In the genomic region with DNA sequence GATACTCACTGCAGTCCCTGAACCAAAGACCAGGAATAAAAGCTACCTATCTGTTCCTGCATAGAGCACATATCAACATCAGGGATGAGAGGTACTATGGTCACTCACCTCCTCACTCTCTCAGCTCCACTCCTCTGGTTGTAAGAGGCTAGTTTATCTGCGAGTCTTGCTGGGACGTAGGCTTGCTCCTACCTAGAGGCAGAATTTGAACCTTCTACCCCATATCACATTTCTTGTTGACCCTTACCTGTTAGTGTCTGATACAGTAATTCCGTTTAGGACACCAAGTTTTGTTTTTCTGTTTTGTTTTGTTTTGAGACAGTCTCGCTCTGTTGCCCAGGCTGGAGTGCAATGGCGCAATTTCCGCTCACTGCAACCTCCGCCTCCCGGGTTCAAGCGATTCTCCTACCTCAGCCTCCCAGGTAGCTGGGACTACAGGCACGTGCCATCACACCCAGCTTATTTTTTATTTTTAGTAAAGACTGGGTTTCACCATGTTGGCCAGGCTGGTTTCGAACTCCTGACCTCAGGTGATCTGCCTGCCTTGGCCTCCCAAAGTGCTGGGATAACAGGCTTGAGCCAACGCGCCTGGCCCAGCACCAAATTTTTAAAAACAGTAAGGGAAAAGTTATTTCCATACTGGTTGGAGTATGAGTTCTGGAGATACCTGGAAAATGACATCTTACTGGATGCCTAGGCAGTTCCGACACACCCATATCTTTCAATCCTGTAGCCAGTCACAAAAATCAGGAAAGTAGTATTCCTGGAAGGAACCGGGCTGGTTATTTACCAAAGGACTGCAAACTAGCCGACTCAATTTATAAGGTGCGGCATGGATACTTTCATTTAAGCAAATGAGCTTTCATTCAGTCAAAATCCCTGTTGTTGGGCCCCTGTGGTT, we compare ENCODE assay signal across 1 cellular context.
TF ChIP-seq lines count a peak whose summit lies in the region.

No MANE protein-coding gene starts in this region.

TF ChIP-seq in GM23338, 12 proteins besides CTCF, POLR2A, EP300 and RAD21 (continued from another document):
- TF ChIP-seq, protein P1, sequence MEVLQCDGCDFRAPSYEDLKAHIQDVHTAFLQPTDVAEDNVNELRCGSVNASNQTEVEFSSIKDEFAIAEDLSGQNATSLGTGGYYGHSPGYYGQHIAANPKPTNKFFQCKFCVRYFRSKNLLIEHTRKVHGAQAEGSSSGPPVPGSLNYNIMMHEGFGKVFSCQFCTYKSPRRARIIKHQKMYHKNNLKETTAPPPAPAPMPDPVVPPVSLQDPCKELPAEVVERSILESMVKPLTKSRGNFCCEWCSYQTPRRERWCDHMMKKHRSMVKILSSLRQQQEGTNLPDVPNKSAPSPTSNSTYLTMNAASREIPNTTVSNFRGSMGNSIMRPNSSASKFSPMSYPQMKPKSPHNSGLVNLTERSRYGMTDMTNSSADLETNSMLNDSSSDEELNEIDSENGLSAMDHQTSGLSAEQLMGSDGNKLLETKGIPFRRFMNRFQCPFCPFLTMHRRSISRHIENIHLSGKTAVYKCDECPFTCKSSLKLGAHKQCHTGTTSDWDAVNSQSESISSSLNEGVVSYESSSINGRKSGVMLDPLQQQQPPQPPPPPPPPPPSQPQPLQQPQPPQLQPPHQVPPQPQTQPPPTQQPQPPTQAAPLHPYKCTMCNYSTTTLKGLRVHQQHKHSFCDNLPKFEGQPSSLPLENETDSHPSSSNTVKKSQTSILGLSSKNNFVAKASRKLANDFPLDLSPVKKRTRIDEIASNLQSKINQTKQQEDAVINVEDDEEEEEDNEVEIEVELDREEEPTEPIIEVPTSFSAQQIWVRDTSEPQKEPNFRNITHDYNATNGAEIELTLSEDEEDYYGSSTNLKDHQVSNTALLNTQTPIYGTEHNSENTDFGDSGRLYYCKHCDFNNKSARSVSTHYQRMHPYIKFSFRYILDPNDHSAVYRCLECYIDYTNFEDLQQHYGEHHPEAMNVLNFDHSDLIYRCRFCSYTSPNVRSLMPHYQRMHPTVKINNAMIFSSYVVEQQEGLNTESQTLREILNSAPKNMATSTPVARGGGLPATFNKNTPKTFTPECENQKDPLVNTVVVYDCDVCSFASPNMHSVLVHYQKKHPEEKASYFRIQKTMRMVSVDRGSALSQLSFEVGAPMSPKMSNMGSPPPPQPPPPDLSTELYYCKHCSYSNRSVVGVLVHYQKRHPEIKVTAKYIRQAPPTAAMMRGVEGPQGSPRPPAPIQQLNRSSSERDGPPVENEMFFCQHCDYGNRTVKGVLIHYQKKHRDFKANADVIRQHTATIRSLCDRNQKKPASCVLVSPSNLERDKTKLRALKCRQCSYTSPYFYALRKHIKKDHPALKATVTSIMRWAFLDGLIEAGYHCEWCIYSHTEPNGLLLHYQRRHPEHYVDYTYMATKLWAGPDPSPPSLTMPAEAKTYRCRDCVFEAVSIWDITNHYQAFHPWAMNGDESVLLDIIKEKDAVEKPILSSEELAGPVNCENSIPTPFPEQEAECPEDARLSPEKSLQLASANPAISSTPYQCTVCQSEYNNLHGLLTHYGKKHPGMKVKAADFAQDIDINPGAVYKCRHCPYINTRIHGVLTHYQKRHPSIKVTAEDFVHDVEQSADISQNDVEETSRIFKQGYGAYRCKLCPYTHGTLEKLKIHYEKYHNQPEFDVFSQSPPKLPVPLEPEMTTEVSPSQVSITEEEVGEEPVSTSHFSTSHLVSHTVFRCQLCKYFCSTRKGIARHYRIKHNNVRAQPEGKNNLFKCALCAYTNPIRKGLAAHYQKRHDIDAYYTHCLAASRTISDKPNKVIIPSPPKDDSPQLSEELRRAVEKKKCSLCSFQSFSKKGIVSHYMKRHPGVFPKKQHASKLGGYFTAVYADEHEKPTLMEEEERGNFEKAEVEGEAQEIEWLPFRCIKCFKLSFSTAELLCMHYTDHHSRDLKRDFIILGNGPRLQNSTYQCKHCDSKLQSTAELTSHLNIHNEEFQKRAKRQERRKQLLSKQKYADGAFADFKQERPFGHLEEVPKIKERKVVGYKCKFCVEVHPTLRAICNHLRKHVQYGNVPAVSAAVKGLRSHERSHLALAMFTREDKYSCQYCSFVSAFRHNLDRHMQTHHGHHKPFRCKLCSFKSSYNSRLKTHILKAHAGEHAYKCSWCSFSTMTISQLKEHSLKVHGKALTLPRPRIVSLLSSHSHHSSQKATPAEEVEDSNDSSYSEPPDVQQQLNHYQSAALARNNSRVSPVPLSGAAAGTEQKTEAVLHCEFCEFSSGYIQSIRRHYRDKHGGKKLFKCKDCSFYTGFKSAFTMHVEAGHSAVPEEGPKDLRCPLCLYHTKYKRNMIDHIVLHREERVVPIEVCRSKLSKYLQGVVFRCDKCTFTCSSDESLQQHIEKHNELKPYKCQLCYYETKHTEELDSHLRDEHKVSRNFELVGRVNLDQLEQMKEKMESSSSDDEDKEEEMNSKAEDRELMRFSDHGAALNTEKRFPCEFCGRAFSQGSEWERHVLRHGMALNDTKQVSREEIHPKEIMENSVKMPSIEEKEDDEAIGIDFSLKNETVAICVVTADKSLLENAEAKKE (CRISPR knock-in tag; IDR thresholded peaks at IDR 0.05), result no peak
- TF ChIP-seq, protein P2, sequence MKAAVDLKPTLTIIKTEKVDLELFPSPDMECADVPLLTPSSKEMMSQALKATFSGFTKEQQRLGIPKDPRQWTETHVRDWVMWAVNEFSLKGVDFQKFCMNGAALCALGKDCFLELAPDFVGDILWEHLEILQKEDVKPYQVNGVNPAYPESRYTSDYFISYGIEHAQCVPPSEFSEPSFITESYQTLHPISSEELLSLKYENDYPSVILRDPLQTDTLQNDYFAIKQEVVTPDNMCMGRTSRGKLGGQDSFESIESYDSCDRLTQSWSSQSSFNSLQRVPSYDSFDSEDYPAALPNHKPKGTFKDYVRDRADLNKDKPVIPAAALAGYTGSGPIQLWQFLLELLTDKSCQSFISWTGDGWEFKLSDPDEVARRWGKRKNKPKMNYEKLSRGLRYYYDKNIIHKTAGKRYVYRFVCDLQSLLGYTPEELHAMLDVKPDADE (IDR thresholded peaks at IDR 0.05), result no peak
- TF ChIP-seq ZNF114 (CRISPR knock-in tag; IDR thresholded peaks at IDR 0.05) (no peak), EZH2 (IDR thresholded peaks at IDR 0.05; ENCODE audit: low read depth, unreplicated experiment) (no peak), CREB1 (CRISPR knock-in tag; IDR thresholded peaks at IDR 0.05; ENCODE audit: low read depth) (no peak)
TF ChIP-seq in GM23338: peak in this region for 0.
